ENCODE assay signal across 1 cellular context in the genomic region with DNA sequence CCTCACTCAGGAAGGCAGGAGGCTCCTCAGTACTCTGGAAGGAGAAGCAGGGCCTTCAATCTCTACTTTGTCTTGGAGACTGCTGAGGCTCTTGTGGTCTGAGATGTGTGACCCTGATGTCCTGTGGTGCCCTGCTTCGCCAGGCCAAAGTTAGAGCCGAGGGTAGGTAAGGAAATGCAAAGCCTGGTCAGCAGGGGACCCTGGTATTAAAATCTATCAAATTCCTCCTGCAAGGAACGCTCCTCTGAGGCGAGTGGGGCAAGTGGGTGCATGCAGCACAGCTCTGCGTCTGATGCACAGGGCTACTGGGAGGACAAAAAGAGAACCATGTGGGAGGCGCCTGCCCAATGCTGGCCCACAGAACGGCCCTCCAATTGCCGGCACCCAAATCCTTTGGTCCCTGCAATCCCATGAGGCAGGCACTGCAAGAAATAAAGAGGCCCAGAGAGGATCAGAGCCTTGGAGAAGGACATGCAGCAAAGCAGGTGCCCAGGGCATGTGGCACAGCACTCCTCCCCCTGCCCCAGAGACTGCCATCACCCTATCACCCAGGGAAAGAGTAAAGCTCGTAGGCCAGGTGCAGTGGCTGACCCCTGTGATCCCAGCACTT.
TF ChIP-seq lines count a peak whose summit lies in the region.

No MANE protein-coding gene starts in this region.

TF ChIP-seq in H1, 55 proteins besides CTCF, POLR2A, EP300 and RAD21:
- TF ChIP-seq KDM5A (IDR thresholded peaks at IDR 0.05; ENCODE audit: low read length) (no peak), EZH2 (IDR thresholded peaks at IDR 0.05; ENCODE audit: low read depth, low read length, severe bottlenecking) (no peak), YY1 (IDR thresholded peaks at IDR 0.05; ENCODE audit: low read depth, low read length) (no peak), HDAC6 (IDR thresholded peaks at IDR 0.05; ENCODE audit: low read depth, low read length) (no peak), TEAD4 (IDR thresholded peaks at IDR 0.05; ENCODE audit: low read depth, low read length) (no peak), TAF7 (optimal IDR thresholded peaks at IDR 0.05; ENCODE audit: borderline replicate concordance, low read depth, low read length) (no peak), SUZ12 (IDR thresholded peaks at IDR 0.05; ENCODE audit: low read length) (no peak), SIN3A (conservative IDR thresholded peaks at IDR 0.05 in 1 of 2, IDR thresholded peaks at IDR 0.05 in 1 of 2; ENCODE audit: low read depth in 1 of 2, low read length in 2 of 2) (no peak), BCL11A (IDR thresholded peaks at IDR 0.05; ENCODE audit: low read depth in 2 of 2, low read length in 2 of 2) (no peak), GTF2F1 (IDR thresholded peaks at IDR 0.05; ENCODE audit: borderline replicate concordance, low read depth, low read length) (no peak), USF2 (IDR thresholded peaks at IDR 0.05; ENCODE audit: low read length) (no peak), SP2 (IDR thresholded peaks at IDR 0.05; ENCODE audit: low read length) (no peak), TCF12 (IDR thresholded peaks at IDR 0.05; ENCODE audit: low read depth, low read length) (no peak), CEBPB (IDR thresholded peaks at IDR 0.05; ENCODE audit: low read depth, low read length) (no peak), JUND (IDR thresholded peaks at IDR 0.05; ENCODE audit: low read length) (no peak), ZNF274 (IDR thresholded peaks at IDR 0.05; ENCODE audit: borderline replicate concordance, extremely low read depth, low read length) (no peak), JUN (IDR thresholded peaks at IDR 0.05; ENCODE audit: low read depth, low read length) (no peak), MAFK (IDR thresholded peaks at IDR 0.05; ENCODE audit: low read depth, low read length) (no peak)
- TF ChIP-seq, protein P1, sequence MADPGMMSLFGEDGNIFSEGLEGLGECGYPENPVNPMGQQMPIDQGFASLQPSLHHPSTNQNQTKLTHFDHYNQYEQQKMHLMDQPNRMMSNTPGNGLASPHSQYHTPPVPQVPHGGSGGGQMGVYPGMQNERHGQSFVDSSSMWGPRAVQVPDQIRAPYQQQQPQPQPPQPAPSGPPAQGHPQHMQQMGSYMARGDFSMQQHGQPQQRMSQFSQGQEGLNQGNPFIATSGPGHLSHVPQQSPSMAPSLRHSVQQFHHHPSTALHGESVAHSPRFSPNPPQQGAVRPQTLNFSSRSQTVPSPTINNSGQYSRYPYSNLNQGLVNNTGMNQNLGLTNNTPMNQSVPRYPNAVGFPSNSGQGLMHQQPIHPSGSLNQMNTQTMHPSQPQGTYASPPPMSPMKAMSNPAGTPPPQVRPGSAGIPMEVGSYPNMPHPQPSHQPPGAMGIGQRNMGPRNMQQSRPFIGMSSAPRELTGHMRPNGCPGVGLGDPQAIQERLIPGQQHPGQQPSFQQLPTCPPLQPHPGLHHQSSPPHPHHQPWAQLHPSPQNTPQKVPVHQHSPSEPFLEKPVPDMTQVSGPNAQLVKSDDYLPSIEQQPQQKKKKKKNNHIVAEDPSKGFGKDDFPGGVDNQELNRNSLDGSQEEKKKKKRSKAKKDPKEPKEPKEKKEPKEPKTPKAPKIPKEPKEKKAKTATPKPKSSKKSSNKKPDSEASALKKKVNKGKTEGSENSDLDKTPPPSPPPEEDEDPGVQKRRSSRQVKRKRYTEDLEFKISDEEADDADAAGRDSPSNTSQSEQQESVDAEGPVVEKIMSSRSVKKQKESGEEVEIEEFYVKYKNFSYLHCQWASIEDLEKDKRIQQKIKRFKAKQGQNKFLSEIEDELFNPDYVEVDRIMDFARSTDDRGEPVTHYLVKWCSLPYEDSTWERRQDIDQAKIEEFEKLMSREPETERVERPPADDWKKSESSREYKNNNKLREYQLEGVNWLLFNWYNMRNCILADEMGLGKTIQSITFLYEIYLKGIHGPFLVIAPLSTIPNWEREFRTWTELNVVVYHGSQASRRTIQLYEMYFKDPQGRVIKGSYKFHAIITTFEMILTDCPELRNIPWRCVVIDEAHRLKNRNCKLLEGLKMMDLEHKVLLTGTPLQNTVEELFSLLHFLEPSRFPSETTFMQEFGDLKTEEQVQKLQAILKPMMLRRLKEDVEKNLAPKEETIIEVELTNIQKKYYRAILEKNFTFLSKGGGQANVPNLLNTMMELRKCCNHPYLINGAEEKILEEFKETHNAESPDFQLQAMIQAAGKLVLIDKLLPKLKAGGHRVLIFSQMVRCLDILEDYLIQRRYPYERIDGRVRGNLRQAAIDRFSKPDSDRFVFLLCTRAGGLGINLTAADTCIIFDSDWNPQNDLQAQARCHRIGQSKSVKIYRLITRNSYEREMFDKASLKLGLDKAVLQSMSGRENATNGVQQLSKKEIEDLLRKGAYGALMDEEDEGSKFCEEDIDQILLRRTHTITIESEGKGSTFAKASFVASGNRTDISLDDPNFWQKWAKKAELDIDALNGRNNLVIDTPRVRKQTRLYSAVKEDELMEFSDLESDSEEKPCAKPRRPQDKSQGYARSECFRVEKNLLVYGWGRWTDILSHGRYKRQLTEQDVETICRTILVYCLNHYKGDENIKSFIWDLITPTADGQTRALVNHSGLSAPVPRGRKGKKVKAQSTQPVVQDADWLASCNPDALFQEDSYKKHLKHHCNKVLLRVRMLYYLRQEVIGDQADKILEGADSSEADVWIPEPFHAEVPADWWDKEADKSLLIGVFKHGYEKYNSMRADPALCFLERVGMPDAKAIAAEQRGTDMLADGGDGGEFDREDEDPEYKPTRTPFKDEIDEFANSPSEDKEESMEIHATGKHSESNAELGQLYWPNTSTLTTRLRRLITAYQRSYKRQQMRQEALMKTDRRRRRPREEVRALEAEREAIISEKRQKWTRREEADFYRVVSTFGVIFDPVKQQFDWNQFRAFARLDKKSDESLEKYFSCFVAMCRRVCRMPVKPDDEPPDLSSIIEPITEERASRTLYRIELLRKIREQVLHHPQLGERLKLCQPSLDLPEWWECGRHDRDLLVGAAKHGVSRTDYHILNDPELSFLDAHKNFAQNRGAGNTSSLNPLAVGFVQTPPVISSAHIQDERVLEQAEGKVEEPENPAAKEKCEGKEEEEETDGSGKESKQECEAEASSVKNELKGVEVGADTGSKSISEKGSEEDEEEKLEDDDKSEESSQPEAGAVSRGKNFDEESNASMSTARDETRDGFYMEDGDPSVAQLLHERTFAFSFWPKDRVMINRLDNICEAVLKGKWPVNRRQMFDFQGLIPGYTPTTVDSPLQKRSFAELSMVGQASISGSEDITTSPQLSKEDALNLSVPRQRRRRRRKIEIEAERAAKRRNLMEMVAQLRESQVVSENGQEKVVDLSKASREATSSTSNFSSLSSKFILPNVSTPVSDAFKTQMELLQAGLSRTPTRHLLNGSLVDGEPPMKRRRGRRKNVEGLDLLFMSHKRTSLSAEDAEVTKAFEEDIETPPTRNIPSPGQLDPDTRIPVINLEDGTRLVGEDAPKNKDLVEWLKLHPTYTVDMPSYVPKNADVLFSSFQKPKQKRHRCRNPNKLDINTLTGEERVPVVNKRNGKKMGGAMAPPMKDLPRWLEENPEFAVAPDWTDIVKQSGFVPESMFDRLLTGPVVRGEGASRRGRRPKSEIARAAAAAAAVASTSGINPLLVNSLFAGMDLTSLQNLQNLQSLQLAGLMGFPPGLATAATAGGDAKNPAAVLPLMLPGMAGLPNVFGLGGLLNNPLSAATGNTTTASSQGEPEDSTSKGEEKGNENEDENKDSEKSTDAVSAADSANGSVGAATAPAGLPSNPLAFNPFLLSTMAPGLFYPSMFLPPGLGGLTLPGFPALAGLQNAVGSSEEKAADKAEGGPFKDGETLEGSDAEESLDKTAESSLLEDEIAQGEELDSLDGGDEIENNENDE (IDR thresholded peaks at IDR 0.05; ENCODE audit: insufficient replicate concordance, low read length), result no peak
- TF ChIP-seq, protein P2, sequence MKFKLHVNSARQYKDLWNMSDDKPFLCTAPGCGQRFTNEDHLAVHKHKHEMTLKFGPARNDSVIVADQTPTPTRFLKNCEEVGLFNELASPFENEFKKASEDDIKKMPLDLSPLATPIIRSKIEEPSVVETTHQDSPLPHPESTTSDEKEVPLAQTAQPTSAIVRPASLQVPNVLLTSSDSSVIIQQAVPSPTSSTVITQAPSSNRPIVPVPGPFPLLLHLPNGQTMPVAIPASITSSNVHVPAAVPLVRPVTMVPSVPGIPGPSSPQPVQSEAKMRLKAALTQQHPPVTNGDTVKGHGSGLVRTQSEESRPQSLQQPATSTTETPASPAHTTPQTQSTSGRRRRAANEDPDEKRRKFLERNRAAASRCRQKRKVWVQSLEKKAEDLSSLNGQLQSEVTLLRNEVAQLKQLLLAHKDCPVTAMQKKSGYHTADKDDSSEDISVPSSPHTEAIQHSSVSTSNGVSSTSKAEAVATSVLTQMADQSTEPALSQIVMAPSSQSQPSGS (IDR thresholded peaks at IDR 0.05; ENCODE audit: low read length), result no peak
TF ChIP-seq in H1: peak in this region for 0.
